ENCODE assay signal across 10 cellular contexts in the genomic region with DNA sequence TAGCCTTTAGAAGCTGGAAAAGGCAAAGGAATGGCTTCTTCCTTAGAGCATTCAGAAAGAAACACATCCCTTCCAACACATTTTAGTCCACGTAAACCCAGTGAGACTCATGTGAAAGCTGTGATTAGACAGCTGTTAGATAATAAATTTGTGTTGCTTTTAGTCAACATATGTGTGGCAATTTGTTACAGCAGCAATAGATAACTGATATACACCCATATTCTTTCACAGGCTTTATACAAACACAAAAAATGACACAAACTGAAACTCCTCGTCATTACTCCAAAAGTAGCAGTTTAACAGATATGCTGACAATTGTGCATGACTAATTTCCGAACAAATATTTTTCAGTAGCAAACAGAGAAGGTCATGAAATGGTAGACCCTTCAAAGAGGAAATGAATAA.
DNase-seq lines count a peak whose midpoint lies in the region; ATAC-seq and TF ChIP-seq lines count a peak whose summit lies in the region.
"Had no signal": no experiment of that assay in that cellular context is flagged by ENCODE, and none has a peak within 500 bp of the region (broad histone marks: within the 10 kb centered on the region; RNA-seq: fewer than 3 reads in every experiment).

No MANE protein-coding gene starts in this region.

- H3K36me3 ChIP-seq in left ventricle myocardium inferior (peaks cover 19% of the 10 kb centered on the region), trophoblast cell (ENCODE audit: control insufficient read depth in 1 of 2, insufficient read depth in 2 of 2, low read length in 2 of 2) (peaks cover 0 to 2% of the 10 kb centered on the region in 2 experiments)

- no peaks in the 10 kb centered on the region for H3K79me1 ChIP-seq in trophoblast cell (ENCODE audit: low read length)

- no peak overlapping the region for H4K91ac ChIP-seq in trophoblast cell (ENCODE audit: low read depth, low read length)

- no peak overlapping the region for H3K4me2 ChIP-seq in trophoblast cell (ENCODE audit: low read length)

- no peaks in the 10 kb centered on the region for H3K27me3 ChIP-seq in left ventricle myocardium inferior (ENCODE audit: low read depth)
- H3K27me3 ChIP-seq in trophoblast cell (ENCODE audit: insufficient read depth, low read length): no peaks in the 10 kb centered on the region

- peaks cover 20% of the 10 kb centered on the region for H3K9me3 ChIP-seq in left ventricle myocardium inferior (replicated peaks)
- peaks cover 2% of the 10 kb centered on the region for H3K9me3 ChIP-seq in trophoblast cell (ENCODE audit: insufficient read depth, low read depth, low read length)

- POLR2A ChIA-PET in activated CD4-positive, alpha-beta memory T cell treated with anti-CD3 and anti-CD28 coated beads for 36 hours (lab: Charles Lee): interaction anchor here (0.6 to 1.5 kb wide), 2 partner anchors 10 to 165 kb away, joined by 3 to 6 read pairs; no protein-coding TSS in a partner anchor

- H3K4me3 ChIP-seq in left ventricle myocardium inferior (no peak overlapping the region), trophoblast cell (ENCODE audit: low read depth, low read length) (no peak overlapping the region)
- H3K4me3 ChIP-seq: psoas muscle had no signal

- no peak for DNase-seq in left ventricle myocardium inferior
- no peak for DNase-seq in cardiac septum (ENCODE audit: low spot score)
- no peak for DNase-seq in activated CD4-positive, alpha-beta memory T cell treated with anti-CD3 and anti-CD28 coated beads for 36 hours
- no peak for DNase-seq in NCI-H526 (lab: John Stamatoyannopoulos, UW)
- DNase-seq in trophoblast cell: no peak
- DNase-seq in T-helper 9 cell: no peak
- no peak for DNase-seq in AML-193 (lab: John Stamatoyannopoulos, UW)
- DNase-seq: psoas muscle had no signal

- intact Hi-C loops in left ventricle myocardium inferior (cut with micrococcal nuclease): no loop called here
- intact Hi-C loops in cardiac septum (cut with DNase I): no loop called here
- intact Hi-C loops in activated CD4-positive, alpha-beta memory T cell treated with anti-CD3 and anti-CD28 coated beads for 36 hours (cut with micrococcal nuclease): loop anchor here (1.0 to 5.0 kb wide), 9 partner anchors 10 to 1070 kb away; partner anchors contain the start of gene PAQR3

- peaks cover 22% of the 10 kb centered on the region for H3K4me1 ChIP-seq in left ventricle myocardium inferior
- H3K4me1 ChIP-seq in trophoblast cell (ENCODE audit: control insufficient read depth in 1 of 2, insufficient read depth in 2 of 2, low read length in 2 of 2): no peaks in the 10 kb centered on the region
- H3K4me1 ChIP-seq: psoas muscle had no signal

- H3K23ac ChIP-seq in trophoblast cell (ENCODE audit: low read length): no peak overlapping the region

- H3K27ac ChIP-seq in left ventricle myocardium inferior (replicated peaks): peak overlapping the region; percentile 14
- H3K27ac ChIP-seq in trophoblast cell (ENCODE audit: low read depth, low read length): no peak overlapping the region
- H3K27ac ChIP-seq: psoas muscle had no signal

- no peaks in the 10 kb centered on the region for H3K79me2 ChIP-seq in trophoblast cell (ENCODE audit: control insufficient read depth, insufficient read depth, low read length, poor library complexity)

- no peak overlapping the region for H4K8ac ChIP-seq in trophoblast cell (ENCODE audit: low read depth, low read length)

- H3K27ac Mint-ChIP-seq in activated CD4-positive, alpha-beta memory T cell treated with anti-CD3 and anti-CD28 coated beads for 36 hours: peak overlapping the region; percentile 87

- peaks cover 23% of the 10 kb centered on the region for H3K36me3 Mint-ChIP-seq in activated CD4-positive, alpha-beta memory T cell treated with anti-CD3 and anti-CD28 coated beads for 36 hours

- peak overlapping the region; percentile 20 for H3K4me3 Mint-ChIP-seq in activated CD4-positive, alpha-beta memory T cell treated with anti-CD3 and anti-CD28 coated beads for 36 hours
- H3K4me3 Mint-ChIP-seq: CD14-positive monocyte had no signal

- H3K4me1 Mint-ChIP-seq in activated CD4-positive, alpha-beta memory T cell treated with anti-CD3 and anti-CD28 coated beads for 36 hours (ENCODE audit: low read depth): peaks cover 64% of the 10 kb centered on the region

- H2BK5ac ChIP-seq in trophoblast cell (ENCODE audit: low read depth, low read length, poor library complexity): no peak overlapping the region

- H2AK5ac ChIP-seq in trophoblast cell (ENCODE audit: low read length): no peak overlapping the region

- no peak overlapping the region for H2BK120ac ChIP-seq in trophoblast cell (ENCODE audit: insufficient read depth, low read length, poor library complexity)

- H3K9me3 Mint-ChIP-seq in activated CD4-positive, alpha-beta memory T cell treated with anti-CD3 and anti-CD28 coated beads for 36 hours: peaks cover 8% of the 10 kb centered on the region

- no CpG with 5 or more reads among the region's 3 CpGs for WGBS in trophoblast cell (ENCODE audit: extremely low coverage, insufficient coverage, insufficient read length)

- no peak overlapping the region for H4K12ac ChIP-seq in trophoblast cell (ENCODE audit: low read depth, low read length)

- no peak overlapping the region for H3K14ac ChIP-seq in trophoblast cell (ENCODE audit: low read length)

- no peak overlapping the region for H3K9ac ChIP-seq in trophoblast cell (ENCODE audit: low read length)

- H3K18ac ChIP-seq in trophoblast cell (ENCODE audit: low read length): no peak overlapping the region

- H3K27me3 Mint-ChIP-seq in activated CD4-positive, alpha-beta memory T cell treated with anti-CD3 and anti-CD28 coated beads for 36 hours: no peaks in the 10 kb centered on the region

- no peak overlapping the region for H2AFZ ChIP-seq in trophoblast cell (ENCODE audit: insufficient read depth, low read length, poor library complexity)

- peak; percentile 92 for ATAC-seq in HG02981 (IDR thresholded peaks at IDR 0.05; ENCODE audit: unreplicated experiment)
- ATAC-seq: psoas muscle had no signal

- no peak overlapping the region for H2BK12ac ChIP-seq in trophoblast cell (ENCODE audit: low read length)

- H3K4ac ChIP-seq in trophoblast cell (ENCODE audit: low read depth, low read length): no peak overlapping the region

- no peak for TF ChIP-seq CTCF in left ventricle myocardium inferior (IDR thresholded peaks at IDR 0.05; ENCODE audit: borderline replicate concordance)

- CTCF ChIA-PET in activated CD4-positive, alpha-beta memory T cell treated with anti-CD3 and anti-CD28 coated beads for 36 hours (lab: Charles Lee): interaction anchor here (0.6 to 1.0 kb wide), 2 partner anchors 10 to 208 kb away, joined by 3 read pairs; no protein-coding TSS in a partner anchor
